ENCODE assay signal across 25 cellular contexts in genomic region chr5:101292199-101292598, GRCh38.
"Had no signal": no experiment of that assay in that cellular context is flagged by ENCODE, and none has a peak within 500 bp of the region (broad histone marks: within the 10 kb centered on the region; RNA-seq: fewer than 3 reads in every experiment).

No MANE protein-coding gene starts in this region.

- H3K27ac ChIP-seq: coronary artery, esophagus squamous epithelium, gastrocnemius medialis, left lung, neural progenitor cell, right lobe of liver, skin epidermis, stomach, suprapubic skin, tibial nerve had no signal

- H3K9me3 ChIP-seq: esophagus squamous epithelium, gastrocnemius medialis, right lobe of liver had no signal

- H3K4me3 ChIP-seq: coronary artery, esophagus squamous epithelium, gastrocnemius medialis, left lung, lung, neural progenitor cell, right lobe of liver, skin epidermis, stomach, suprapubic skin, tibial nerve had no signal

- DNase-seq: activated CD4-positive, alpha-beta T cell treated with anti-CD3 and anti-CD28 coated beads for 1 hour; activated CD4-positive, alpha-beta T cell treated with anti-CD3 and anti-CD28 coated beads, Interleukin-2, amount 50 U/mL, for 1 hour; activated CD8-positive, alpha-beta T cell treated with anti-CD3 and anti-CD28 coated beads, Interleukin-2, amount 10 ng/mL, durations not matched to agents 7 days and 5 days; activated gamma-delta T cell; activated naive CD4-positive, alpha-beta T cell treated with anti-CD3 and anti-CD28 coated beads, Interleukin-2, amount 50 U/mL, for 16 hours; activated naive CD8-positive, alpha-beta T cell treated with anti-CD3 and anti-CD28 coated beads, Interleukin-2, amount 50 U/mL, for 24 hours; cerebellar nuclear complex; endodermal cell; esophagus squamous epithelium; gastrocnemius medialis; hippocampal formation; kidney glomerular epithelial cell; left lung; naive thymus-derived CD8-positive, alpha-beta T cell; posterior cingulate gyrus; right lobe of liver; stimulated activated CD4-positive, alpha-beta T cell treated with anti-CD3 and anti-CD28 coated beads, Interleukin-1b, Interleukin-23, amount 100 ng/mL, for 48 hours; stomach had no signal

- H3K36me3 ChIP-seq: esophagus squamous epithelium, gastrocnemius medialis, left lung, neural progenitor cell, right lobe of liver, stomach, suprapubic skin, tibial nerve had no signal

- ATAC-seq: activated CD8-positive, alpha-beta T cell treated with anti-CD3 and anti-CD28 coated beads, Interleukin-2, amount 10 ng/mL, durations not matched to agents 7 days and 5 days; activated naive CD8-positive, alpha-beta T cell treated with anti-CD3 and anti-CD28 coated beads, Interleukin-2, amount 50 U/mL, for 24 hours; gastrocnemius medialis; left lung; naive thymus-derived CD8-positive, alpha-beta T cell; right lobe of liver; stimulated activated memory B cell treated with anti-CD40 and anti-IgM and Interleukin-4, amounts not matched to agents 10 μg/mL and 1 μg/mL and 100 μg/mL, for 72 hours had no signal

- H3K4me2 ChIP-seq: neural progenitor cell had no signal

- H3K4me1 ChIP-seq: esophagus squamous epithelium, gastrocnemius medialis, left lung, neural progenitor cell, right lobe of liver, stomach, suprapubic skin, tibial nerve had no signal

- H3K9ac ChIP-seq: neural progenitor cell had no signal

- H2AFZ ChIP-seq: neural progenitor cell had no signal

- H3K27me3 ChIP-seq: esophagus squamous epithelium, gastrocnemius medialis, left lung, neural progenitor cell, right lobe of liver, stomach, suprapubic skin, tibial nerve had no signal
